ENCODE assay signal across 2 cellular contexts in genomic region chr20:11958852-11959251, GRCh38.
TF ChIP-seq lines count a peak whose summit lies in the region.

No MANE protein-coding gene starts in this region.

TF ChIP-seq in H1, 55 proteins besides CTCF, POLR2A, EP300 and RAD21:
- TF ChIP-seq CEBPB (IDR thresholded peaks at IDR 0.05; ENCODE audit: low read depth, low read length) (no peak), E2F6 (IDR thresholded peaks at IDR 0.05) (peak; percentile 22; the same call in 1 of the 2 replicates), PHF8 (conservative IDR thresholded peaks at IDR 0.05; ENCODE audit: low read depth, low read length) (no peak)
- TF ChIP-seq, protein P1, sequence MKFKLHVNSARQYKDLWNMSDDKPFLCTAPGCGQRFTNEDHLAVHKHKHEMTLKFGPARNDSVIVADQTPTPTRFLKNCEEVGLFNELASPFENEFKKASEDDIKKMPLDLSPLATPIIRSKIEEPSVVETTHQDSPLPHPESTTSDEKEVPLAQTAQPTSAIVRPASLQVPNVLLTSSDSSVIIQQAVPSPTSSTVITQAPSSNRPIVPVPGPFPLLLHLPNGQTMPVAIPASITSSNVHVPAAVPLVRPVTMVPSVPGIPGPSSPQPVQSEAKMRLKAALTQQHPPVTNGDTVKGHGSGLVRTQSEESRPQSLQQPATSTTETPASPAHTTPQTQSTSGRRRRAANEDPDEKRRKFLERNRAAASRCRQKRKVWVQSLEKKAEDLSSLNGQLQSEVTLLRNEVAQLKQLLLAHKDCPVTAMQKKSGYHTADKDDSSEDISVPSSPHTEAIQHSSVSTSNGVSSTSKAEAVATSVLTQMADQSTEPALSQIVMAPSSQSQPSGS (IDR thresholded peaks at IDR 0.05; ENCODE audit: low read length): no peak

TF ChIP-seq in HepG2, 621 proteins besides CTCF, POLR2A, EP300 and RAD21:
- no peak for TF ChIP-seq ZNF556 (CRISPR knock-in tag; IDR thresholded peaks at IDR 0.05; ENCODE audit: borderline replicate concordance)
- no peak for TF ChIP-seq PHB2 (IDR thresholded peaks at IDR 0.05; ENCODE audit: partially characterized antibody)
- TF ChIP-seq HNRNPLL (IDR thresholded peaks at IDR 0.05; ENCODE audit: low read depth, low read length, poor library complexity, severe bottlenecking): peak; percentile 27
- TF ChIP-seq NCOA2 (CRISPR knock-in tag; IDR thresholded peaks at IDR 0.05): no peak
- TF ChIP-seq ZFYVE20 (CRISPR knock-in tag; IDR thresholded peaks at IDR 0.05; ENCODE audit: borderline replicate concordance, low read depth): no peak
